21 cellular contexts compared by ENCODE assay signal in the genomic region with DNA sequence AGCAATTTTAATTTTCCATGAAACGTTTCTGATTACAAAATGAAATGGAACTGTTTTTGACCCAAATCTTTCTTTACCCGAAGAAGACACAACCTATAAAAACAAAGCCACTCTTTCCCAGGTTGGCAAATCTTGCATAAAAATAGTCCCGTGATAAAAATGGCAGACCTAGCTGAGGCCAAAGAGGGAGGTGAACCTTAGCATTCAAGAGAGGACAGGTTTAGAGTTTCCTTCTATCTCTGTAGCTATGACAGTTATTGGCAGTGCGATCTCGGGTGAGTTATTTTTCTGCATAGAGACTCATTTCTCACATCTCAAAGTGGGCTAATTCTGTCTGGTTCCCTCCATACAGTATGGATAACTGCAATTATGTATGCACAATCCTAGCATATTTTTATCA.
DNase-seq lines count a peak whose midpoint lies in the region; ATAC-seq, FAIRE-seq and TF ChIP-seq lines count a peak whose summit lies in the region.
"Had no signal": no experiment of that assay in that cellular context is flagged by ENCODE, and none has a peak within 500 bp of the region (broad histone marks: within the 10 kb centered on the region; RNA-seq: fewer than 3 reads in every experiment).

No MANE protein-coding gene starts in this region.

- H3K27ac Mint-ChIP-seq in astrocyte (ENCODE audit: unreplicated experiment) (no peak overlapping the region), Caco-2 (ENCODE audit: unreplicated experiment) (no peak overlapping the region)
- H3K27ac Mint-ChIP-seq: B cell; CD4-positive, alpha-beta memory T cell had no signal

- H3K4me3 ChIP-seq in DOHH2 (ENCODE audit: low read length) (peak overlapping the region; percentile 42; the same call in 1 of the 2 replicates), Karpas-422 (ENCODE audit: low read length) (peak overlapping the region; percentile 50), astrocyte (ENCODE audit: insufficient read depth, low read depth, low read length) (no peak overlapping the region), psoas muscle (no peak overlapping the region), Caco-2 (ENCODE audit: low read depth, low read length) (no peak overlapping the region)
- H3K4me3 ChIP-seq: GM12878, HAP-1 had no signal

- H3K27me3 Mint-ChIP-seq in astrocyte (ENCODE audit: low read depth, unreplicated experiment) (no peaks in the 10 kb centered on the region), Caco-2 (ENCODE audit: insufficient read depth, unreplicated experiment) (peaks cover 26% of the 10 kb centered on the region)

- CTCF ChIA-PET in Caco-2 (lab: Charles Lee), result no interaction called here

- H3K4me1 Mint-ChIP-seq in astrocyte (ENCODE audit: low read depth, unreplicated experiment), result peaks cover 23% of the 10 kb centered on the region
- H3K4me1 Mint-ChIP-seq in Caco-2 (ENCODE audit: low read depth, unreplicated experiment), result no peaks in the 10 kb centered on the region
- H3K4me1 Mint-ChIP-seq: B cell; CD4-positive, alpha-beta memory T cell had no signal

- no peaks in the 10 kb centered on the region for H3K9me2 ChIP-seq in DOHH2 (replicated peaks; ENCODE audit: control insufficient read depth, low read length)
- H3K9me2 ChIP-seq in Karpas-422 (replicated peaks; ENCODE audit: insufficient read depth, low read length), result no peaks in the 10 kb centered on the region

- H3K4me3 Mint-ChIP-seq in astrocyte (ENCODE audit: unreplicated experiment) (no peak overlapping the region), Caco-2 (ENCODE audit: unreplicated experiment) (no peak overlapping the region)
- H3K4me3 Mint-ChIP-seq: B cell; CD4-positive, alpha-beta memory T cell had no signal

- peaks cover 8% of the 10 kb centered on the region; the same call in 1 of the 2 replicates for H3K9me3 ChIP-seq in DOHH2 (ENCODE audit: control insufficient read depth, insufficient read depth, low read length)
- H3K9me3 ChIP-seq in Karpas-422 (ENCODE audit: low read length), result no peaks in the 10 kb centered on the region
- no peaks in the 10 kb centered on the region for H3K9me3 ChIP-seq in astrocyte (ENCODE audit: insufficient read depth, low read depth, low read length)
- H3K9me3 ChIP-seq in psoas muscle, result no peaks in the 10 kb centered on the region
- H3K9me3 ChIP-seq in Caco-2, result no peaks in the 10 kb centered on the region
- H3K9me3 ChIP-seq: HAP-1 had no signal

- H3K36me3 Mint-ChIP-seq in astrocyte (ENCODE audit: low read depth, unreplicated experiment), result no peaks in the 10 kb centered on the region
- H3K36me3 Mint-ChIP-seq in Caco-2 (ENCODE audit: insufficient read depth, unreplicated experiment), result no peaks in the 10 kb centered on the region
- H3K36me3 Mint-ChIP-seq: CD4-positive, alpha-beta memory T cell had no signal

- intact Hi-C loops in psoas muscle (cut with DNase I) (loop anchor here in 1 of 2 donors (5.0 to 10.0 kb wide), 3 partner anchors 49 to 179 kb away; no protein-coding TSS in a partner anchor), Caco-2 (cut with micrococcal nuclease; ENCODE audit: unreplicated experiment) (no loop called here)

- peak overlapping the region; percentile 82 for H2AFZ ChIP-seq in Karpas-422 (ENCODE audit: low read length)
- no peak overlapping the region for H2AFZ ChIP-seq in astrocyte (ENCODE audit: low read depth, low read length)

- BruUV-seq in Caco-2 (replicated peaks; lab: Mats Ljungman, UMichigan), result no TSS peak

- no peaks in the 10 kb centered on the region for H4K20me1 ChIP-seq in DOHH2 (ENCODE audit: control insufficient read depth, insufficient read depth, low read depth, low read length)
- no peaks in the 10 kb centered on the region for H4K20me1 ChIP-seq in Karpas-422 (ENCODE audit: insufficient read depth, low read depth, low read length)
- H4K20me1 ChIP-seq in astrocyte (ENCODE audit: insufficient read depth, low read length), result no peaks in the 10 kb centered on the region

- peak overlapping the region; percentile 87 for H3K27ac ChIP-seq in DOHH2 (ENCODE audit: low read depth, low read length)
- peak overlapping the region; percentile 99 for H3K27ac ChIP-seq in Karpas-422 (ENCODE audit: low read length)
- H3K27ac ChIP-seq in astrocyte (ENCODE audit: low read depth, low read length), result no peak overlapping the region
- no peak overlapping the region for H3K27ac ChIP-seq in psoas muscle

- TF ChIP-seq CTCF in DOHH2 (IDR thresholded peaks at IDR 0.05; ENCODE audit: low read depth, low read length, poor library complexity, severe bottlenecking), result no peak
- no peak for TF ChIP-seq CTCF in astrocyte (IDR thresholded peaks at IDR 0.05; ENCODE audit: insufficient read depth, low read depth, low read length)
- no peak for TF ChIP-seq CTCF in psoas muscle (IDR thresholded peaks at IDR 0.05)
- TF ChIP-seq CTCF in Caco-2 (IDR thresholded peaks at IDR 0.05; ENCODE audit: insufficient read depth in 1 of 2, low read depth in 1 of 2, low read length in 1 of 2, severe bottlenecking in 1 of 2, unreplicated experiment in 1 of 2), result no peak

- POLR2A ChIA-PET in Caco-2 (lab: Charles Lee), result no interaction called here

- FAIRE-seq in astrocyte (lab: Jason Lieb, UNC), result no peak
- FAIRE-seq: D721Med, GM12878, GM18507, HepG2 had no signal

- peak in 3 of 4 donors; percentile 56 to 70 (median 57) for ATAC-seq in psoas muscle
- ATAC-seq: GM12878, HepG2 had no signal

- no peaks in the 10 kb centered on the region for H3K27me3 ChIP-seq in DOHH2 (ENCODE audit: control insufficient read depth, low read length)
- H3K27me3 ChIP-seq in Karpas-422 (ENCODE audit: low read length), result no peaks in the 10 kb centered on the region
- H3K27me3 ChIP-seq in astrocyte (ENCODE audit: insufficient read depth, low read length), result no peaks in the 10 kb centered on the region
- H3K27me3 ChIP-seq in psoas muscle (ENCODE audit: insufficient read depth in 3 of 3, low read length in 2 of 3), result no peaks in the 10 kb centered on the region
- no peaks in the 10 kb centered on the region for H3K27me3 ChIP-seq in Caco-2 (replicated peaks; ENCODE audit: control insufficient read depth, insufficient read depth, low read length)

- H3K4me2 ChIP-seq in DOHH2 (ENCODE audit: low read length) (peak overlapping the region; percentile 66; the same call in 1 of the 2 replicates), Karpas-422 (ENCODE audit: low read depth, low read length, poor library complexity, severe bottlenecking) (peak overlapping the region; percentile 81), astrocyte (ENCODE audit: low read length) (peak overlapping the region; percentile 3)

- H3K4me1 ChIP-seq in DOHH2 (ENCODE audit: control insufficient read depth, low read length) (peaks cover 23% of the 10 kb centered on the region), Karpas-422 (ENCODE audit: low read length) (peaks cover 48% of the 10 kb centered on the region), astrocyte (ENCODE audit: insufficient read depth, low read length) (peaks cover 14% of the 10 kb centered on the region), psoas muscle (peaks cover 12% of the 10 kb centered on the region), Caco-2 (no peaks in the 10 kb centered on the region)
- H3K4me1 ChIP-seq: HAP-1 had no signal

- DNase-seq in Karpas-422 (peak; percentile 46), astrocyte (ENCODE audit: low read depth) (no peak), psoas muscle (no peak), glomerular visceral epithelial cell (ENCODE audit: extremely low spot score) (no peak), Caco-2 (no peak), OCI-M1 (lab: John Stamatoyannopoulos, UW) (no peak), DMS79 (lab: John Stamatoyannopoulos, UW) (no peak)
- DNase-seq: ACHN; C1 segment of cervical spinal cord; CD4-positive, alpha-beta memory T cell; DMS153; DND-41; GOT3; HFFc6 had no signal

- H3K79me2 ChIP-seq in DOHH2 (ENCODE audit: control insufficient read depth, low read length) (no peaks in the 10 kb centered on the region), Karpas-422 (ENCODE audit: low read length) (no peaks in the 10 kb centered on the region), astrocyte (ENCODE audit: insufficient read depth, low read length) (no peaks in the 10 kb centered on the region)

- peaks cover 13% of the 10 kb centered on the region for H3F3A ChIP-seq in DOHH2 (ENCODE audit: control insufficient read depth, insufficient read depth)

- H3K9ac ChIP-seq in Karpas-422 (ENCODE audit: low read length) (peak overlapping the region; percentile 63), astrocyte (ENCODE audit: low read length) (no peak overlapping the region)

- peaks cover 5% of the 10 kb centered on the region for H3K9me3 Mint-ChIP-seq in astrocyte (ENCODE audit: unreplicated experiment)
- peaks cover 33% of the 10 kb centered on the region for H3K9me3 Mint-ChIP-seq in Caco-2 (ENCODE audit: unreplicated experiment)

- H3K36me3 ChIP-seq in DOHH2 (ENCODE audit: control insufficient read depth, low read length) (no peaks in the 10 kb centered on the region), Karpas-422 (ENCODE audit: insufficient read depth, low read length) (peaks cover 3% of the 10 kb centered on the region; the same call in 1 of the 2 replicates), astrocyte (ENCODE audit: insufficient read depth, low read length) (no peaks in the 10 kb centered on the region), psoas muscle (ENCODE audit: insufficient read depth in 1 of 2, low read depth in 1 of 2) (no peaks in the 10 kb centered on the region), Caco-2 (ENCODE audit: control insufficient read depth, insufficient read depth, low read length) (no peaks in the 10 kb centered on the region)
- H3K36me3 ChIP-seq: HAP-1 had no signal

- 30 to 55% (median 33%) methylated on average over 5 of the region's 5 CpGs for WGBS in psoas muscle, 3 donors

Comparison
In these comparisons a context has a peak if more than half of its experiments do, and no peak if none do; other contexts are left out.
1. H3K27ac ChIP-seq: peak in DOHH2 (single experiment) and Karpas-422 (single experiment); none in astrocyte (single experiment) and psoas muscle (single experiment).
2. H3K4me2 ChIP-seq: peak in every context shown above with its lines; median percentile 81 in Karpas-422; 66 in DOHH2; 3 in astrocyte.
3. H3K4me3 ChIP-seq: peak in DOHH2 (single experiment) and Karpas-422 (single experiment); none in astrocyte (single experiment), psoas muscle (single experiment) and Caco-2 (single experiment).